1 cellular context compared by ENCODE assay signal in the genomic region with DNA sequence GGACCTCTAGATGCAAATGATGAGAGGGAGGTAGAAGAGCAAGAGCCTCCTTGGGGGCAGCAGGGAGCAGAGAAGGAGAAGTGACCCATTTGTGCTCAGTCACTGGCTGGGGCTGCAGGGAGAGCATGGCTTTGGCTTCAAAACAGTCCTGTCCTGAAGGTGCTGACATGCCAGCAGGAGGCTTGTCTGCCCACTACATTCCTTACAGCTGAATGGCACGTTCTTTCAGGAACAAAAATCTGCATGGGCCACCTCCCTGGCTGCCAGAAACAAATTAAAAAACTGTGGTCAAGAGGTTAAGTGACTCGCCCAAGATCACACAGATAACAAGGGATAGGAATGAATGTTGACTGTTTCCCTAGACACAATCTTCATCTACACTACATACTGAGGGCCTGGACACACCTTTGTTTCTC.
TF ChIP-seq lines count a peak whose summit lies in the region.

No MANE protein-coding gene starts in this region.

TF ChIP-seq in IMR-90, 13 proteins besides CTCF, POLR2A, EP300 and RAD21:
- peak; percentile 85 for TF ChIP-seq BHLHE40 (IDR thresholded peaks at IDR 0.05; ENCODE audit: low read depth, low read length)
- no peak for TF ChIP-seq MAFK (IDR thresholded peaks at IDR 0.05; ENCODE audit: low read depth, low read length)
